In genomic region chr15:63212050-63212973, GRCh38 we compare ENCODE assay signal across 8 cellular contexts. TPM values are rescaled to one million over a fixed set of nuclear protein-coding genes. Genes with fewer than 3 reads are reported as not detected.
DNase-seq lines count a peak whose midpoint lies in the region; ATAC-seq and TF ChIP-seq lines count a peak whose summit lies in the region.

No MANE protein-coding gene starts in this region.

- H3K9me3 ChIP-seq in adrenal gland (replicated peaks in 1 of 3) = no peaks in the 10 kb centered on the region
- H3K9me3 ChIP-seq in right lobe of liver = no peaks in the 10 kb centered on the region
- H3K9me3 ChIP-seq in ovary = no peaks in the 10 kb centered on the region

- TF ChIP-seq CTCF in GM13977 (IDR thresholded peaks at IDR 0.05; ENCODE audit: extremely low read depth, insufficient read depth, missing control alignments) (no peak), adrenal gland (IDR thresholded peaks at IDR 0.05) (no peak), right lobe of liver (IDR thresholded peaks at IDR 0.05) (no peak), ovary (IDR thresholded peaks at IDR 0.05) (no peak)

- in situ Hi-C loops in GM13977 (cut with MboI; ENCODE audit: low pct_unique_long_range_greater_than_20kb, low sequenced_read_pairs, unreplicated experiment) = no loop called here

- H3K27ac ChIP-seq in adrenal gland (peak overlapping the region; percentile 36 to 73 (median 66)), right lobe of liver (peak overlapping the region; percentile 14 to 84 (median 14)), ovary (peak overlapping the region in 1 of 2 donors; percentile 18)

- H3K4me1 ChIP-seq in adrenal gland (replicated peaks in 1 of 2) = peaks cover 3 to 41% of the 10 kb centered on the region in 2 donors
- peaks cover under 1 to 9% (median 5%) of the 10 kb centered on the region in 4 donors for H3K4me1 ChIP-seq in right lobe of liver
- H3K4me1 ChIP-seq in ovary (ENCODE audit: insufficient read depth) = peaks cover 17% of the 10 kb centered on the region

- ATAC-seq in HG03342 (IDR thresholded peaks at IDR 0.05; ENCODE audit: unreplicated experiment) (peak; percentile 50), right lobe of liver (peak; percentile 59 to 79 (median 66)), HG03097 (IDR thresholded peaks at IDR 0.05; ENCODE audit: low FRiP score, unreplicated experiment) (no peak), HG03196 (IDR thresholded peaks at IDR 0.05; ENCODE audit: unreplicated experiment) (no peak)

- H3K36me3 ChIP-seq in adrenal gland (replicated peaks in 1 of 2) = no peaks in the 10 kb centered on the region
- H3K36me3 ChIP-seq in right lobe of liver = no peaks in the 10 kb centered on the region
- no peaks in the 10 kb centered on the region for H3K36me3 ChIP-seq in ovary

- DNase-seq in GM13977 (ENCODE audit: low spot score) (peak; percentile 36), adrenal gland (no peak), right lobe of liver (no peak), ovary (no peak), amygdala (lab: John Stamatoyannopoulos, UW) (no peak)

- WGBS in adrenal gland, 4 donors = 37 to 47% (median 39%) methylated on average over 10 of the region's 10 CpGs
- WGBS in right lobe of liver (ENCODE audit: insufficient coverage, low coverage, low lambda C conversion rate, missing lambda C conversion rate) = 33% methylated on average over 10 of the region's 10 CpGs
- WGBS in ovary, 3 donors = 34 to 38% (median 36%) methylated on average over 10 of the region's 10 CpGs

- TF ChIP-seq POLR2A in adrenal gland (IDR thresholded peaks at IDR 0.05) (no peak), right lobe of liver (IDR thresholded peaks at IDR 0.05) (peak; percentile 42), ovary (IDR thresholded peaks at IDR 0.05) (no peak)

- TF ChIP-seq EP300 in ovary (IDR thresholded peaks at IDR 0.05) = no peak

- intact Hi-C loops in adrenal gland (cut with DNase I) (no loop called here), right lobe of liver (cut with DNase I) (no loop called here), ovary (cut with DNase I) (no loop called here)

- H3K4me3 ChIP-seq in adrenal gland (no peak overlapping the region), right lobe of liver (no peak overlapping the region), ovary (no peak overlapping the region)

- no peaks in the 10 kb centered on the region for H3K27me3 ChIP-seq in adrenal gland
- H3K27me3 ChIP-seq in right lobe of liver = no peaks in the 10 kb centered on the region
- no peaks in the 10 kb centered on the region for H3K27me3 ChIP-seq in ovary

RNA-seq across cellular contexts. Expression of gene RAB8B, which starts 22.9 kb away (rescaled TPM):
- total RNA-seq in adrenal gland = 10 to 100 TPM; 29.9 to 54.4 (median 36.3) TPM
- polyA plus RNA-seq in adrenal gland = 10 to 100 TPM in 1 of 3 donors, 1 to 10 TPM in 2; 5.2 to 41.1 (median 8.4) TPM
- 10 to 100 TPM in 4 of 6 experiments, 1 to 10 TPM in 2; 5.8 to 50.7 (median 14.3) TPM for total RNA-seq in right lobe of liver
- total RNA-seq in ovary = 10 to 100 TPM; 23.1 to 58.0 (median 48.5) TPM
- 10 to 100 TPM; 18.5 to 40.0 TPM for polyA plus RNA-seq in ovary

RNA-seq across cellular contexts. Expression of gene RPS27L, which starts 55.0 kb away (rescaled TPM):
- total RNA-seq in adrenal gland (100 to 1,000 TPM in 6 of 8 donors, 10 to 100 TPM in 2; 45.1 to 259 (median 206) TPM), right lobe of liver (100 to 1,000 TPM in 3 of 6 experiments, 10 to 100 TPM in 3; 63.9 to 115 (median 99.8) TPM), ovary (100 to 1,000 TPM in 2 of 7 donors, 10 to 100 TPM in 5; 85.5 to 129 (median 95.0) TPM)
- polyA plus RNA-seq in adrenal gland (100 to 1,000 TPM; 172 to 193 (median 193) TPM), ovary (100 to 1,000 TPM in 1 of 2 donors, 10 to 100 TPM in 1; 92.0 to 121 TPM)

Comparison
In these comparisons a context has a peak if more than half of its experiments do, and no peak if none do; other contexts are left out.
1. ATAC-seq: peak in HG03342 (single experiment) and right lobe of liver (4 of 4); none in HG03097 (single experiment) and HG03196 (single experiment).